ENCODE assay signal across 11 cellular contexts in genomic region chr3:94525039-94525438, GRCh38.
A peak's percentile ranks its signal among the peaks of the same experiment; 100 is the strongest.
DNase-seq lines count a peak whose midpoint lies in the region; ATAC-seq, FAIRE-seq and TF ChIP-seq lines count a peak whose summit lies in the region.
"Had no signal": no experiment of that assay in that cellular context is flagged by ENCODE, and none has a peak within 500 bp of the region (broad histone marks: within the 10 kb centered on the region; RNA-seq: fewer than 3 reads in every experiment).

No MANE protein-coding gene starts in this region.

- peak; percentile 94 for ATAC-seq in left lobe of liver
- ATAC-seq in HG02571 (IDR thresholded peaks at IDR 0.05; ENCODE audit: unreplicated experiment) = no peak

- H3K9me3 Mint-ChIP-seq in brain = no peaks in the 10 kb centered on the region

- H3K27ac Mint-ChIP-seq in brain = peak overlapping the region in 2 of 5 experiments; percentile 14 to 30

- DNase-seq in A673 (ENCODE audit: low spot score) (peak; percentile 49), LHCN-M2 (ENCODE audit: low read depth) (peak; percentile 24), left lobe of liver (ENCODE audit: low spot score) (peak; percentile 59), RCC 7860 (ENCODE audit: low spot score) (no peak), iPS-NIHi7 (ENCODE audit: extremely low spot score) (no peak)
- no peak for DNase-seq in stimulated activated CD4-positive, alpha-beta T cell treated with anti-CD3 and anti-CD28 coated beads, Interleukin-2, amount 100 ng/mL, for 24 hours
- DNase-seq: kidney glomerular epithelial cell, NCI-H2107 had no signal

- H3K27ac ChIP-seq in A673 (ENCODE audit: low read depth, low read length, poor library complexity, severe bottlenecking) = no peak overlapping the region

- no peaks in the 10 kb centered on the region for H3K36me3 ChIP-seq in A673 (ENCODE audit: insufficient read depth, low read length, poor library complexity, severe bottlenecking)

- BruUV-seq in A673 (replicated peaks; lab: Mats Ljungman, UMichigan) = no TSS peak

- no peaks in the 10 kb centered on the region for H3K27me3 ChIP-seq in A673 (replicated peaks; ENCODE audit: insufficient read depth, low read depth, low read length, poor library complexity)

- no peak overlapping the region for H3K4me3 ChIP-seq in A673 (ENCODE audit: low read depth, low read length, poor library complexity, severe bottlenecking)

- peak; percentile 64 for TF ChIP-seq CTCF in A673 (conservative IDR thresholded peaks at IDR 0.05; ENCODE audit: low read depth, low read length)
- peak; percentile 35 to 64 for TF ChIP-seq CTCF in brain (conservative IDR thresholded peaks at IDR 0.05)

- FAIRE-seq in RCC 7860 (lab: Jason Lieb, UNC) = no peak

- H3K4me1 Mint-ChIP-seq in brain = peaks cover 27% of the 10 kb centered on the region
- H3K4me1 Mint-ChIP-seq: central memory CD8-positive, alpha-beta T cell had no signal

- H3K4me1 ChIP-seq in A673 (ENCODE audit: insufficient read depth, low read length, poor library complexity, severe bottlenecking) = no peaks in the 10 kb centered on the region

- intact Hi-C loops in A673 (cut with micrococcal nuclease; ENCODE audit: unreplicated experiment) = no loop called here

- no peaks in the 10 kb centered on the region for H3K27me3 Mint-ChIP-seq in brain
- H3K27me3 Mint-ChIP-seq: central memory CD8-positive, alpha-beta T cell had no signal

- peak overlapping the region in 2 of 5 experiments; percentile 23 to 63 for H3K4me3 Mint-ChIP-seq in brain
- H3K4me3 Mint-ChIP-seq: central memory CD8-positive, alpha-beta T cell had no signal

- CTCF ChIA-PET in A673 (lab: Charles Lee) = no interaction called here

- POLR2A ChIA-PET in A673 (lab: Charles Lee; ENCODE audit: low non-redundant PET) = no interaction called here

- no peaks in the 10 kb centered on the region for H3K36me3 Mint-ChIP-seq in brain

- H3K9me3 ChIP-seq in A673 (ENCODE audit: low read depth, low read length, poor library complexity, severe bottlenecking) = no peaks in the 10 kb centered on the region

Comparison
In these comparisons a context has a peak if more than half of its experiments do, and no peak if none do; other contexts are left out.
1. DNase-seq: peak in A673 (single experiment), LHCN-M2 (single experiment) and left lobe of liver (single experiment); none in stimulated activated CD4-positive, alpha-beta T cell treated with anti-CD3 and anti-CD28 coated beads, Interleukin-2, amount 100 ng/mL, for 24 hours (0 of 2), RCC 7860 (single experiment) and iPS-NIHi7 (single experiment).